ENCODE assay signal across 25 cellular contexts in genomic region chr11:113103932-113104331, GRCh38.
A peak's percentile ranks its signal among the peaks of the same experiment; 100 is the strongest.
DNase-seq lines count a peak whose midpoint lies in the region; TF ChIP-seq lines count a peak whose summit lies in the region.
"Had no signal": no experiment of that assay in that cellular context is flagged by ENCODE, and none has a peak within 500 bp of the region (broad histone marks: within the 10 kb centered on the region; RNA-seq: fewer than 3 reads in every experiment).

No MANE protein-coding gene starts in this region.

- no peak overlapping the region for H2AK5ac ChIP-seq in neuronal stem cell (ENCODE audit: low read depth, low read length)

- H3K4me1 ChIP-seq in left ventricle myocardium inferior (peaks cover 54% of the 10 kb centered on the region), neuronal stem cell (ENCODE audit: control insufficient read depth in 2 of 2, insufficient read depth in 1 of 2, low read depth in 1 of 2, low read length in 2 of 2) (peaks cover 0 to 4% of the 10 kb centered on the region in 2 donors)
- H3K4me1 ChIP-seq: Caco-2 had no signal

- H3K27ac ChIP-seq in left ventricle myocardium inferior (replicated peaks): peak overlapping the region; percentile 77
- no peak overlapping the region for H3K27ac ChIP-seq in neuronal stem cell (replicated peaks; ENCODE audit: low read length)
- H3K27ac ChIP-seq: C4-2B, HL-60, KMS-11, RWPE1, SK-N-MC had no signal

- no peak for TF ChIP-seq CTCF in left ventricle myocardium inferior (IDR thresholded peaks at IDR 0.05; ENCODE audit: borderline replicate concordance)

- no CpG with 5 or more reads among the region's 5 CpGs for WGBS in neuronal stem cell (ENCODE audit: extremely low coverage in 2 of 2, insufficient read length in 2 of 2, insufficient replicate concordance in 1 of 2), 2 donors

- H2AFZ ChIP-seq in neuronal stem cell (ENCODE audit: low read length): no peak overlapping the region

- no peak for DNase-seq in left ventricle myocardium inferior
- DNase-seq in cardiac septum (ENCODE audit: low spot score): no peak
- DNase-seq in NCI-H526 treated with DMSO at 0.1 percent for 48 hours (lab: John Stamatoyannopoulos, UW): peak; percentile 89
- peak; percentile 78 for DNase-seq in myocyte (ENCODE audit: low read depth)
- no peak for DNase-seq in activated CD4-positive, alpha-beta T cell treated with anti-CD3 and anti-CD28 coated beads for 4 hours
- no peak for DNase-seq in activated T-cell treated with anti-CD3 and anti-CD28 coated beads, Interleukin-2, amount 50 U/mL, for 48 hours
- DNase-seq in neuronal stem cell (ENCODE audit: low spot score): no peak
- DNase-seq: Caco-2; CD8-positive, alpha-beta T cell; DMS 273 treated with DMSO at 0.1 percent for 48 hours; DMS79; EL; GDM1; MM.1S; NCI-H1436; NCI-H187; NCI-H2081 treated with DMSO at 0.1 percent for 48 hours; NCI-H446 treated with DMSO at 0.1 percent for 48 hours; SIG-M5 had no signal

- no peak overlapping the region for H3K9ac ChIP-seq in neuronal stem cell (ENCODE audit: low read depth, low read length, poor library complexity)
- H3K9ac ChIP-seq: KMS-11 had no signal

- intact Hi-C loops in left ventricle myocardium inferior (cut with micrococcal nuclease): no loop called here
- intact Hi-C loops in cardiac septum (cut with DNase I): no loop called here

- no peak overlapping the region for H3K23ac ChIP-seq in neuronal stem cell (ENCODE audit: low read depth, low read length, poor library complexity)

- no peak overlapping the region for H3K4me3 ChIP-seq in left ventricle myocardium inferior
- no peak overlapping the region for H3K4me3 ChIP-seq in neuronal stem cell (ENCODE audit: low read length in 2 of 2)
- H3K4me3 ChIP-seq: GM12878, SK-N-MC had no signal

- H3K4me2 ChIP-seq in neuronal stem cell (ENCODE audit: insufficient read depth, low read length, poor library complexity, severe bottlenecking): no peak overlapping the region
- H3K4me2 ChIP-seq: KMS-11 had no signal

- no peaks in the 10 kb centered on the region for H3K79me1 ChIP-seq in neuronal stem cell (ENCODE audit: low read depth, low read length)

- no peak overlapping the region for H3K4ac ChIP-seq in neuronal stem cell (ENCODE audit: low read length)

- H3K27me3 ChIP-seq in left ventricle myocardium inferior (ENCODE audit: low read depth) (no peaks in the 10 kb centered on the region), neuronal stem cell (ENCODE audit: control insufficient read depth in 3 of 3, insufficient read depth in 3 of 3, low read depth in 1 of 3, low read length in 3 of 3) (no peaks in the 10 kb centered on the region)

- no peak overlapping the region for H3K18ac ChIP-seq in neuronal stem cell (ENCODE audit: low read length)

- H2BK5ac ChIP-seq in neuronal stem cell (ENCODE audit: low read length): no peak overlapping the region

- no peak overlapping the region for H2BK120ac ChIP-seq in neuronal stem cell (ENCODE audit: low read depth, low read length)

- no peak overlapping the region for H4K8ac ChIP-seq in neuronal stem cell (ENCODE audit: low read depth, low read length)

- no peaks in the 10 kb centered on the region for H3K36me3 ChIP-seq in left ventricle myocardium inferior
- H3K36me3 ChIP-seq in neuronal stem cell (replicated peaks in 1 of 2; ENCODE audit: control insufficient read depth in 2 of 2, insufficient read depth in 2 of 2, low read length in 2 of 2): no peaks in the 10 kb centered on the region

- H2BK12ac ChIP-seq in neuronal stem cell (ENCODE audit: low read length): no peak overlapping the region

- H4K91ac ChIP-seq in neuronal stem cell (ENCODE audit: low read depth, low read length, poor library complexity): no peak overlapping the region

- H3K14ac ChIP-seq in neuronal stem cell (ENCODE audit: low read length): no peak overlapping the region

- H3K9me3 ChIP-seq in left ventricle myocardium inferior (replicated peaks) (no peaks in the 10 kb centered on the region), neuronal stem cell (replicated peaks in 1 of 2; ENCODE audit: control insufficient read depth in 2 of 2, insufficient read depth in 1 of 2, low read depth in 1 of 2, low read length in 2 of 2) (no peaks in the 10 kb centered on the region)
- H3K9me3 ChIP-seq: Caco-2 had no signal

- no peak overlapping the region for H2BK15ac ChIP-seq in neuronal stem cell (ENCODE audit: low read length)

Comparison
In these comparisons a context has a peak if more than half of its experiments do, and no peak if none do; other contexts are left out.
1. DNase-seq: peak in NCI-H526 treated with DMSO at 0.1 percent for 48 hours (single experiment) and myocyte (single experiment); none in left ventricle myocardium inferior (single experiment), cardiac septum (single experiment), activated CD4-positive, alpha-beta T cell treated with anti-CD3 and anti-CD28 coated beads for 4 hours (0 of 2), activated T-cell treated with anti-CD3 and anti-CD28 coated beads, Interleukin-2, amount 50 U/mL, for 48 hours (0 of 2) and neuronal stem cell (single experiment).